ENCODE assay signal across 8 cellular contexts in the genomic region with DNA sequence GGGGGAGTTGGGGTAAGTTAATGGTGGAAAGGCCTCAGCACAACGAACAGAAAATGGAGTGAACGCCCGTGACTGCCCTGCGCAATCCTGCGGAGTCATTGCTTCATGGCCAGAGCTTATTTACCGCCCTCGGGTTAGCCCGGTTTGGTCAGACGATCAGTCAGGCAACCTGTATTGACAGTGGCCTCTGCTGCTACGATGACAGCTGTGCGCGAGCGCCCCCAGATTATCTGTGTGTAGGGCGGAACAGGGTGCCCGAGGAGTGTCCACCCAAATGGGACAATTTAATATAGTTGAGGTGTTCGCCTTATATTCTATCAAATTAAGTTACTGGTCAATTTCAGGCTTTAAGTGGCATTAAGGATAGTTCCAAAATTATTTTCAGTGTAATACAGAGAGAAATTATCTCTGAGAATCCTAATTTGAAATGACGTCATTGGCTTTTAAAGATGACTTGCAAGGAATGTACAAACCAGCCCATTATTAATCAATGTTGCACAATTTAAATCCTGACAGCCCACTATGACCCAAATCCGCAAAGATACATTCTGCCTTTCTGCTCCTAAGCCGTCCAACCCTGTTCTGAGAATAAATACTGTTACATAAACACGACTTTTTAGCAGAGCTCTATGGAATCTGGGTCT. TPM values are rescaled to one million over a fixed set of nuclear protein-coding genes. Genes with fewer than 3 reads are reported as not detected.
A peak's percentile ranks its signal among the peaks of the same experiment; 100 is the strongest.
DNase-seq lines count a peak whose midpoint lies in the region; ATAC-seq and TF ChIP-seq lines count a peak whose summit lies in the region.

No MANE protein-coding gene starts in this region.

- peaks cover 35% of the 10 kb centered on the region for H3K4me1 ChIP-seq in CD4-positive, alpha-beta memory T cell (ENCODE audit: insufficient read depth, low read length)
- H3K4me1 ChIP-seq in adipocyte (ENCODE audit: control insufficient read depth, insufficient read depth, low read length) (peaks cover 20% of the 10 kb centered on the region), prostate gland (replicated peaks) (no peaks in the 10 kb centered on the region), aorta (ENCODE audit: control insufficient read depth in 1 of 2, insufficient read depth in 2 of 2, low read length in 2 of 2) (peaks cover 2 to 4% of the 10 kb centered on the region in 2 donors)

- H3K27ac ChIP-seq in CD4-positive, alpha-beta memory T cell (ENCODE audit: low read depth, low read length) = peak overlapping the region; percentile 98
- H3K27ac ChIP-seq in prostate gland = peak overlapping the region; percentile 99 to 100
- H3K27ac ChIP-seq in aorta (ENCODE audit: low read depth in 1 of 2, low read length in 2 of 2) = peak overlapping the region in 1 of 2 donors; percentile 96

- peak; percentile 54 for ATAC-seq in GM19372 (IDR thresholded peaks at IDR 0.05; ENCODE audit: low read depth, unreplicated experiment)
- peak; percentile 36 for ATAC-seq in HG03469 (IDR thresholded peaks at IDR 0.05; ENCODE audit: unreplicated experiment)
- peak; percentile 67 for ATAC-seq in left ventricle myocardium superior
- ATAC-seq in aorta (ENCODE audit: low FRiP score) = peak; percentile 65

- H3K36me3 Mint-ChIP-seq in CD4-positive, alpha-beta memory T cell = peaks cover 5 to 16% of the 10 kb centered on the region in 2 donors

- peaks cover 30 to 43% (median 35%) of the 10 kb centered on the region in 4 donors for H3K4me1 Mint-ChIP-seq in CD4-positive, alpha-beta memory T cell

- peak in 3 of 4 experiments; percentile 24 to 40 (median 28) for TF ChIP-seq CTCF in prostate gland (IDR thresholded peaks at IDR 0.05)

- no peaks in the 10 kb centered on the region for H3K27me3 Mint-ChIP-seq in CD4-positive, alpha-beta memory T cell

- peaks cover 0 to 2% (median 0%) of the 10 kb centered on the region in 8 donors for H3K9me3 Mint-ChIP-seq in CD4-positive, alpha-beta memory T cell

- H3K36me3 ChIP-seq in CD4-positive, alpha-beta memory T cell (ENCODE audit: insufficient read depth, low read length) = no peaks in the 10 kb centered on the region
- H3K36me3 ChIP-seq in adipocyte (ENCODE audit: control insufficient read depth, insufficient read depth, low read length, severe bottlenecking) (no peaks in the 10 kb centered on the region), prostate gland (no peaks in the 10 kb centered on the region), aorta (ENCODE audit: control insufficient read depth in 1 of 2, insufficient read depth in 2 of 2, low read length in 1 of 2) (no peaks in the 10 kb centered on the region)

- no peaks in the 10 kb centered on the region for H3K27me3 ChIP-seq in CD4-positive, alpha-beta memory T cell (ENCODE audit: insufficient read depth, low read length)
- H3K27me3 ChIP-seq in adipocyte (replicated peaks; ENCODE audit: control insufficient read depth, insufficient read depth, low read length) (no peaks in the 10 kb centered on the region), prostate gland (replicated peaks; ENCODE audit: insufficient read depth) (no peaks in the 10 kb centered on the region), aorta (ENCODE audit: control insufficient read depth in 1 of 2, insufficient read depth in 2 of 2, low read length in 1 of 2) (no peaks in the 10 kb centered on the region)

- intact Hi-C loops in CD4-positive, alpha-beta memory T cell (cut with micrococcal nuclease) = loop anchor here (1.0 to 5.0 kb wide), 4 partner anchors 41 to 272 kb away; a partner anchor contains a TSS
- intact Hi-C loops in left ventricle myocardium superior (cut with micrococcal nuclease) (no loop called here), prostate gland (cut with DNase I) (no loop called here), aorta (cut with DNase I) (loop anchor here (5.0 kb wide), 2 partner anchors 86 to 214 kb away; a partner anchor contains a TSS)

- peak in 1 of 5 donors; percentile 56 for DNase-seq in CD4-positive, alpha-beta memory T cell
- peak; percentile 57 for DNase-seq in SK-N-DZ (ENCODE audit: low spot score)
- peak; percentile 66 for DNase-seq in adipocyte (ENCODE audit: low read depth)
- peak; percentile 78 for DNase-seq in left ventricle myocardium superior
- peak; percentile 85 for DNase-seq in prostate gland (ENCODE audit: low spot score)
- DNase-seq in aorta = peak; percentile 78 to 82

- no peak for TF ChIP-seq POLR2A in prostate gland (IDR thresholded peaks at IDR 0.05)

- CTCF ChIA-PET in CD4-positive, alpha-beta memory T cell (lab: Charles Lee; ENCODE audit: partially characterized antibody) = interaction anchor here (0.7 to 4.1 kb wide), 9 partner anchors 10 to 269 kb away, joined by 3 to 20 read pairs (median 5); no protein-coding TSS in a partner anchor

- peak overlapping the region; percentile 87 to 99 (median 92) for H3K4me3 Mint-ChIP-seq in CD4-positive, alpha-beta memory T cell

- peak overlapping the region; percentile 97 for H3K9ac ChIP-seq in adipocyte (ENCODE audit: low read length)

- peak overlapping the region; percentile 94 to 97 for H3K4me3 ChIP-seq in CD4-positive, alpha-beta memory T cell (ENCODE audit: low read length in 2 of 2)
- H3K4me3 ChIP-seq in adipocyte (ENCODE audit: low read length) = peak overlapping the region; percentile 91
- peak overlapping the region; percentile 94 to 97 for H3K4me3 ChIP-seq in prostate gland
- peak overlapping the region; percentile 88 to 91 for H3K4me3 ChIP-seq in aorta (ENCODE audit: low read length in 2 of 2)

- POLR2A ChIA-PET in CD4-positive, alpha-beta memory T cell (lab: Charles Lee; ENCODE audit: partially characterized antibody) = interaction anchor here (0.8 to 3.5 kb wide), 19 partner anchors 9 to 585 kb away, joined by 3 to 59 read pairs (median 8); a partner anchor contains a TSS

- H3K9me3 ChIP-seq in CD4-positive, alpha-beta memory T cell (ENCODE audit: control insufficient read depth in 1 of 2, low read length in 2 of 2) = no peaks in the 10 kb centered on the region
- H3K9me3 ChIP-seq in adipocyte (ENCODE audit: control insufficient read depth, low read length) (no peaks in the 10 kb centered on the region), prostate gland (no peaks in the 10 kb centered on the region), aorta (ENCODE audit: control insufficient read depth, low read length) (no peaks in the 10 kb centered on the region)

- WGBS in prostate gland = 14% methylated on average over 20 of the region's 20 CpGs
- WGBS in aorta, 2 donors = 15% methylated on average over 20 of the region's 20 CpGs

- H3K27ac Mint-ChIP-seq in CD4-positive, alpha-beta memory T cell = peak overlapping the region; percentile 99 to 100 (median 100)

RNA-seq across cellular contexts. Expression of a gene that starts 0.9 kb away (rescaled TPM):
- 100 to 1,000 TPM; 106 to 122 TPM for total RNA-seq in CD4-positive, alpha-beta memory T cell
- polyA plus RNA-seq in CD4-positive, alpha-beta memory T cell = 10 to 100 TPM; 66.8 to 80.6 TPM
- 50.2 and 53.3 TPM in 2 replicates for polyA plus RNA-seq in SK-N-DZ (2014; cell fraction: cytosol; rRNA removed)
- 26.3 and 41.4 TPM in 2 replicates for polyA plus RNA-seq in SK-N-DZ (2014; cell fraction: nucleus; rRNA removed)
- total RNA-seq in left ventricle myocardium superior = 85.2 TPM
- 100 to 1,000 TPM; 106 to 155 TPM for total RNA-seq in prostate gland
- 10 to 100 TPM; 80.0 to 93.1 TPM for total RNA-seq in aorta
- polyA plus RNA-seq in aorta = 10 to 100 TPM; 31.4 to 37.4 TPM

Comparison
In these comparisons a context has a peak if more than half of its experiments do, and no peak if none do; other contexts are left out.
1. intact Hi-C loops: an anchor here in CD4-positive, alpha-beta memory T cell (1.0 to 5.0 kb wide) and aorta (5.0 kb wide); none called in left ventricle myocardium superior and prostate gland.